ENCODE assay signal across 10 cellular contexts in genomic region chr12:89927226-89927698, GRCh38.
DNase-seq lines count a peak whose midpoint lies in the region; ATAC-seq and TF ChIP-seq lines count a peak whose summit lies in the region.
"Had no signal": no experiment of that assay in that cellular context is flagged by ENCODE, and none has a peak within 500 bp of the region (broad histone marks: within the 10 kb centered on the region; RNA-seq: fewer than 3 reads in every experiment).

No MANE protein-coding gene starts in this region.

- no peaks in the 10 kb centered on the region for H3K27me3 ChIP-seq in colonic mucosa

- H3K36me3 ChIP-seq in colonic mucosa, result no peaks in the 10 kb centered on the region

- no peak overlapping the region for H3K4me3 ChIP-seq in colonic mucosa

- no peak for TF ChIP-seq CTCF in colonic mucosa (IDR thresholded peaks at IDR 0.05)

- ATAC-seq in GM18498 (IDR thresholded peaks at IDR 0.05; ENCODE audit: unreplicated experiment), result peak; percentile 97
- peak; percentile 99 for ATAC-seq in GM21447 (IDR thresholded peaks at IDR 0.05; ENCODE audit: unreplicated experiment)
- ATAC-seq in HG03457 (IDR thresholded peaks at IDR 0.05; ENCODE audit: unreplicated experiment), result peak; percentile 98
- ATAC-seq: stimulated activated naive CD8-positive, alpha-beta T cell treated with anti-CD3 and anti-CD28 coated beads, Interleukin-15, amount 100 ng/mL, for 72 hours had no signal

- intact Hi-C loops in colonic mucosa (cut with DNase I), result no loop called here

- no peaks in the 10 kb centered on the region for H3K4me1 ChIP-seq in colonic mucosa

- DNase-seq in colonic mucosa (no peak), mucosa of gallbladder (ENCODE audit: low spot score) (no peak), NCI-H524 (lab: John Stamatoyannopoulos, UW) (no peak), amygdala (lab: John Stamatoyannopoulos, UW) (no peak)
- no peak for DNase-seq in effector CD4-positive, alpha-beta T cell
- DNase-seq: stimulated activated naive CD8-positive, alpha-beta T cell treated with anti-CD3 and anti-CD28 coated beads, Interleukin-15, amount 100 ng/mL, for 72 hours; T1000 had no signal

- H3K27ac ChIP-seq in colonic mucosa, result peak overlapping the region; percentile 5

- H3K9ac ChIP-seq in colonic mucosa (ENCODE audit: low read depth in 2 of 2, low read length in 2 of 2), result no peak overlapping the region

- H3K9me3 ChIP-seq in colonic mucosa, result no peaks in the 10 kb centered on the region
